1 cellular context compared by ENCODE assay signal in the genomic region with DNA sequence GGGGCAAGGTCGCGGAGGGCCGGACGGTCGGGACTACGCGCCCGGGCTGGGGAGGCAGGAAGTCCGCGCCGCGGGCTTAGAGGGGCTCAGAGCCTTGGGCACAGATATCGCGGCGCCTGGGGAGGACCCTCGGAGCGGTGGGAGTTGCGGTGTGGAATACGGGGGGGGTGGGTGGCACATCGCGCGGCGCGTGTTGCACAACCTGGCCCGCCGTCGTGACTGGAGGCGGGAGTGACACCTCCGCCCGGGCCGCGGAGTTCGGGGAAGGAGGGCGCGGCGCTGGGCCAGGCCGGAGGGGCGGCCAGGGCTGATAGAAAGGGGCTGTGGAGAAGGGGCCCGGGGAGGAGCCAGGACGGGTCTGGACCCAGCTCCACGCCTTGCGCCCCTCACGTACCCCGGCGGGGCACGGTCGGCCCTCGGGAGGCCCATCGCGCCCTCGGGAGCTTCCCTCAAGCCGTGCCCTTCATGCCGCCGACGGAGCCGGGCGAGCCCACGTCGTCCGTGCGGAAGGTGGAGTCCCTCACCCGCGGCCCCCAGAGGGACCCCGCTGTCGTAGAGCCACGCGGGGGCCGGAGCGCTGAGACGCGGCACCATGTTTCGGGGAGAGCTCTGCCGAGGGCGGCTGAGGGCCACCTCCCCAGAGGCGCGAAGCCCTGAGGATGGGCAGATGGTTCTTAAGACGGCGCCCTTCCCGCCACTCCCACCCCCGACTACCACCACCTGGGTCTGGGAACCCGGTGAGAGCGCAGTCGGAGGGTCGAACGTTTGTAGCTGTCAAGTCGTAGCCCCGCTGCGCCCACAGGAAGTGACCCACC.
TF ChIP-seq lines count a peak whose summit lies in the region.

No MANE protein-coding gene starts in this region.

TF ChIP-seq in HepG2, 621 proteins besides CTCF, POLR2A, EP300 and RAD21 (continued from another document):
- TF ChIP-seq, protein P1, sequence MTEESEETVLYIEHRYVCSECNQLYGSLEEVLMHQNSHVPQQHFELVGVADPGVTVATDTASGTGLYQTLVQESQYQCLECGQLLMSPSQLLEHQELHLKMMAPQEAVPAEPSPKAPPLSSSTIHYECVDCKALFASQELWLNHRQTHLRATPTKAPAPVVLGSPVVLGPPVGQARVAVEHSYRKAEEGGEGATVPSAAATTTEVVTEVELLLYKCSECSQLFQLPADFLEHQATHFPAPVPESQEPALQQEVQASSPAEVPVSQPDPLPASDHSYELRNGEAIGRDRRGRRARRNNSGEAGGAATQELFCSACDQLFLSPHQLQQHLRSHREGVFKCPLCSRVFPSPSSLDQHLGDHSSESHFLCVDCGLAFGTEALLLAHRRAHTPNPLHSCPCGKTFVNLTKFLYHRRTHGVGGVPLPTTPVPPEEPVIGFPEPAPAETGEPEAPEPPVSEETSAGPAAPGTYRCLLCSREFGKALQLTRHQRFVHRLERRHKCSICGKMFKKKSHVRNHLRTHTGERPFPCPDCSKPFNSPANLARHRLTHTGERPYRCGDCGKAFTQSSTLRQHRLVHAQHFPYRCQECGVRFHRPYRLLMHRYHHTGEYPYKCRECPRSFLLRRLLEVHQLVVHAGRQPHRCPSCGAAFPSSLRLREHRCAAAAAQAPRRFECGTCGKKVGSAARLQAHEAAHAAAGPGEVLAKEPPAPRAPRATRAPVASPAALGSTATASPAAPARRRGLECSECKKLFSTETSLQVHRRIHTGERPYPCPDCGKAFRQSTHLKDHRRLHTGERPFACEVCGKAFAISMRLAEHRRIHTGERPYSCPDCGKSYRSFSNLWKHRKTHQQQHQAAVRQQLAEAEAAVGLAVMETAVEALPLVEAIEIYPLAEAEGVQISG (CRISPR knock-in tag; IDR thresholded peaks at IDR 0.05), result no peak
- TF ChIP-seq ZNF629 (CRISPR knock-in tag; conservative IDR thresholded peaks at IDR 0.05) (no peak), ZNF564 (CRISPR knock-in tag; IDR thresholded peaks at IDR 0.05) (no peak), TOE1 (CRISPR knock-in tag; IDR thresholded peaks at IDR 0.05) (no peak), CHD4 (IDR thresholded peaks at IDR 0.05; ENCODE audit: borderline replicate concordance, low read length) (no peak)
